Comparison of ENCODE assay signal across 14 cellular contexts in the genomic region with DNA sequence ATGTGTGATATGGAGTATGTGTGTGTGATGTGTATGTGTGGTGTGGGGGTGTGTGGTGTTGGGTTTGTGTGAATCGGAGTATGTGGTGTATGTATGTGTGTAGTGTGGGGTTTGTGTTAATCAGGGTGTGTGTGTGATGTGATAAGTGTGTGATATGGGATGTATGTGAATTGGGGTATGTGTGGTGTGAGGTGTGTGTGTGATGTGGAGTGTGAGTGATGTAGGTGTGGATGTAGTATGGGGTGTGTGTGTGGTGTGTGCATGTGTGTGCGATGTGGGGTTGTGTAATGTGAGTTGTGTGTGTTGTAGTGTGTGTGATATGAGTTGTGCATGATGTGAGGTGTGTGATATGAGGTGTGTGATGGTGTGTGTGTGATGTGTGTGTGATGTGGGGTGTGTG. TPM values are rescaled to one million over a fixed set of nuclear protein-coding genes. Genes with fewer than 3 reads are reported as not detected.
DNase-seq lines count a peak whose midpoint lies in the region; ATAC-seq and TF ChIP-seq lines count a peak whose summit lies in the region.
"Had no signal": no experiment of that assay in that cellular context is flagged by ENCODE, and none has a peak within 500 bp of the region (broad histone marks: within the 10 kb centered on the region; RNA-seq: fewer than 3 reads in every experiment).

No MANE protein-coding gene starts in this region.

- peaks cover 14% of the 10 kb centered on the region for H3K36me3 Mint-ChIP-seq in HFFc6 (ENCODE audit: low read depth)

- peaks cover 78% of the 10 kb centered on the region for H3F3A ChIP-seq in GM23248 (ENCODE audit: insufficient read depth)

- peaks cover 95% of the 10 kb centered on the region for H3K79me2 ChIP-seq in GM23248 (ENCODE audit: insufficient read depth)

- peaks cover 47% of the 10 kb centered on the region for H3K4me1 ChIP-seq in GM23248 (ENCODE audit: insufficient read depth)
- no peaks in the 10 kb centered on the region for H3K4me1 ChIP-seq in lung (ENCODE audit: control insufficient read depth in 2 of 2, insufficient read depth in 2 of 2, low read length in 2 of 2)
- peaks cover 47% of the 10 kb centered on the region for H3K4me1 ChIP-seq in vagina

- H3K27me3 Mint-ChIP-seq in HFFc6 (ENCODE audit: insufficient read depth), result peaks cover 16% of the 10 kb centered on the region

- peaks cover 18% of the 10 kb centered on the region; the same call in 1 of the 2 replicates for H4K20me1 ChIP-seq in GM23248 (ENCODE audit: insufficient read depth)

- peak overlapping the region; percentile 68; the same call in 1 of the 2 replicates for H3K9ac ChIP-seq in GM23248
- H3K9ac ChIP-seq: BLaER1 treated with 17β-estradiol and CSF1 and Interleukin-3, amounts not matched to agents 10 nM and 100 nM had no signal

- H3K9me3 Mint-ChIP-seq in HFFc6, result no peaks in the 10 kb centered on the region
- H3K9me3 Mint-ChIP-seq: CD4-positive, alpha-beta T cell had no signal

- intact Hi-C loops in vagina (cut with DNase I), result no loop called here

- no peak for ATAC-seq in lung (ENCODE audit: insufficient read depth, low FRiP score)
- ATAC-seq: GM12878 had no signal

- TF ChIP-seq POLR2A in vagina (IDR thresholded peaks at IDR 0.05), result no peak

- H3K4me3 ChIP-seq in GM23248 (no peak overlapping the region), lung (peak overlapping the region; percentile 4), vagina (no peak overlapping the region)
- H3K4me3 ChIP-seq: BLaER1 treated with 17β-estradiol and CSF1 and Interleukin-3, amounts not matched to agents 10 nM and 100 nM; GM12878 had no signal

- no peak for DNase-seq in GM23248
- no peak for DNase-seq in lung (ENCODE audit: low spot score)
- no peak for DNase-seq in vagina (ENCODE audit: extremely low spot score in 2 of 2)
- no peak for DNase-seq in NCI-H1436 treated with DMSO at 0.1 percent for 48 hours (lab: John Stamatoyannopoulos, UW)
- DNase-seq in NCI-H2029 treated with DMSO at 0.1 percent for 48 hours (lab: John Stamatoyannopoulos, UW), result no peak
- no peak for DNase-seq in HFFc6
- DNase-seq: ACHN; Calu3; CD4-positive, alpha-beta T cell; DMS 273 treated with DMSO at 0.1 percent for 48 hours; H7 had no signal

- H3K9me3 ChIP-seq in GM23248 (ENCODE audit: low read depth) (no peaks in the 10 kb centered on the region), lung (ENCODE audit: control insufficient read depth in 2 of 2, insufficient read depth in 1 of 2, low read length in 1 of 2) (no peaks in the 10 kb centered on the region), vagina (no peaks in the 10 kb centered on the region)
- H3K9me3 ChIP-seq: BLaER1 treated with 17β-estradiol and CSF1 and Interleukin-3, amounts not matched to agents 10 nM and 100 nM had no signal

- no peak overlapping the region for H3K4me3 Mint-ChIP-seq in HFFc6
- H3K4me3 Mint-ChIP-seq: CD4-positive, alpha-beta T cell had no signal

- 98 to 100% methylated on average over 2 of the region's 2 CpGs for WGBS in GM23248 (ENCODE audit: low coverage in 1 of 2, low lambda C conversion rate in 2 of 2, missing lambda C conversion rate in 2 of 2), 2 experiments
- WGBS in lung, 2 donors, result 95 to 96% methylated on average over 2 of the region's 2 CpGs

- H2AFZ ChIP-seq in GM23248, result no peak overlapping the region

- H3K27ac ChIP-seq in GM23248, result peak overlapping the region; percentile 86
- peak overlapping the region; percentile 73; the same call in 1 of the 2 replicates for H3K27ac ChIP-seq in VCaP
- no peak overlapping the region for H3K27ac ChIP-seq in lung (ENCODE audit: low read depth in 1 of 2, low read length in 1 of 2)
- peak overlapping the region; percentile 71 for H3K27ac ChIP-seq in vagina
- H3K27ac ChIP-seq: BLaER1 treated with 17β-estradiol and CSF1 and Interleukin-3, amounts not matched to agents 10 nM and 100 nM had no signal

- no peak for TF ChIP-seq CTCF in VCaP (conservative IDR thresholded peaks at IDR 0.05)
- TF ChIP-seq CTCF in lung (IDR thresholded peaks at IDR 0.05; ENCODE audit: control extremely low read depth, extremely low read depth), result no peak
- TF ChIP-seq CTCF in vagina (IDR thresholded peaks at IDR 0.05), result no peak
- TF ChIP-seq CTCF in HFFc6 (IDR thresholded peaks at IDR 0.05), result no peak

- H3K4me1 Mint-ChIP-seq in HFFc6 (ENCODE audit: low read depth), result peaks cover 22% of the 10 kb centered on the region

- H3K9me2 ChIP-seq in GM23248 (ENCODE audit: insufficient read depth), result no peaks in the 10 kb centered on the region

- H3K4me2 ChIP-seq in GM23248 (ENCODE audit: unreplicated experiment), result peak overlapping the region; percentile 43
- H3K4me2 ChIP-seq: BLaER1 treated with 17β-estradiol and CSF1 and Interleukin-3, amounts not matched to agents 10 nM and 100 nM had no signal

- in situ Hi-C loops in GM23248 (cut with MboI), result no loop called here

- H3K36me3 ChIP-seq in GM23248 (ENCODE audit: low read depth), result no peaks in the 10 kb centered on the region
- H3K36me3 ChIP-seq in lung (ENCODE audit: control insufficient read depth in 2 of 2, insufficient read depth in 2 of 2, low read length in 2 of 2), result no peaks in the 10 kb centered on the region
- H3K36me3 ChIP-seq in vagina, result no peaks in the 10 kb centered on the region
- H3K36me3 ChIP-seq: BLaER1 treated with 17β-estradiol and CSF1 and Interleukin-3, amounts not matched to agents 10 nM and 100 nM had no signal

- no peaks in the 10 kb centered on the region for H3K27me3 ChIP-seq in GM23248 (replicated peaks; ENCODE audit: insufficient read depth)
- no peaks in the 10 kb centered on the region for H3K27me3 ChIP-seq in lung (ENCODE audit: control insufficient read depth, insufficient read depth)
- H3K27me3 ChIP-seq in vagina, result no peaks in the 10 kb centered on the region

- H3K27ac Mint-ChIP-seq in HFFc6, result no peak overlapping the region
- H3K27ac Mint-ChIP-seq: CD4-positive, alpha-beta T cell had no signal

RNA-seq across cellular contexts. Expression of a gene that starts 54.4 kb away (rescaled TPM):
- 467 and 544 TPM in 2 replicates for total RNA-seq in GM23248 (2014; rRNA removed; shearing (Covaris generic))
- polyA plus RNA-seq in GM23248 (2016; fragmentation: Nextera tagmentation; extraction: Ambion mirVana) (248 and 253 TPM in 2 replicates), lung (10 to 100 TPM; 10.1 to 14.8 TPM)
- total RNA-seq in lung (10 to 100 TPM; 10.8 to 12.5 TPM), vagina (214 TPM)
- 100 to 1,000 TPM; 127 to 146 (median 137) TPM for total RNA-seq in HFFc6 (2021; fragmentation: NEBNext Ultra II Directional; extraction: Animal tissue kit (Norgen Biotek cat#: 25700))
- total RNA-seq: Calu3; CD4-positive, alpha-beta T cell; GM12878 had no signal
- polyA plus RNA-seq: GM12878 had no signal

Comparison
In these comparisons a context has a peak if more than half of its experiments do, and no peak if none do; other contexts are left out.
1. H3K27ac ChIP-seq: peak in GM23248 (single experiment), VCaP (single experiment) and vagina (single experiment); none in lung (0 of 2).
2. RNA of a gene that starts 54.4 kb away (total RNA-seq): 467 to 544 TPM in GM23248, 214 TPM in vagina (single experiment) and 127 to 146 TPM in HFFc6; 10.8 to 12.5 TPM in lung; every median in the first group is over 4 times any median in the second.